Comparison of ENCODE assay signal across 3 cellular contexts in the genomic region with DNA sequence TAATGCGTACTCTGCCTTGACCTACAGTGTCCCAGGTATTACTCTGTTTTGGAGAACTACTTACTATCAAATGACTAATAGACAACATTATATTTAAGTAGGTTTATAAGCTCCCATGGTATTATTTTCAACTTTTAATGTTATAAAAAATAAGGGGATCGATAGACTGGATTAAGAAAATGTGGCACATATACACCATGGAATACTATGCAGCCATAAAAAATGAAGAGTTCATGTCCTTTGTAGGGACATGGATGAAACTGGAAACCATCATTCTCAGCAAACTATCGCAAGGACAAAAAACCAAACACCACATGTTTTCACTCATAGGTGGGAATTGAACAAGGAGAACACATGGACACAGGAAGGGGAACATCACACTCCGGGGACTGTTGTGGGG. TPM values are rescaled to one million over a fixed set of nuclear protein-coding genes. Genes with fewer than 3 reads are reported as not detected.
"Had no signal": no experiment of that assay in that cellular context is flagged by ENCODE, and none has a peak within 500 bp of the region (broad histone marks: within the 10 kb centered on the region; RNA-seq: fewer than 3 reads in every experiment).

No MANE protein-coding gene starts in this region.

RNA-seq across cellular contexts. Expression of gene RHCE, which starts 40.2 kb away (rescaled TPM):
- total RNA-seq: mesenteric fat pad, mononuclear cell had no signal
- polyA plus RNA-seq: immature natural killer cell had no signal
